18 cellular contexts compared by ENCODE assay signal in genomic region chr10:111175786-111176185, GRCh38.
"Had no signal": no experiment of that assay in that cellular context is flagged by ENCODE, and none has a peak within 500 bp of the region (broad histone marks: within the 10 kb centered on the region; RNA-seq: fewer than 3 reads in every experiment).

No MANE protein-coding gene starts in this region.

- DNase-seq: activated CD4-positive, CD25-positive, alpha-beta regulatory T cell treated with anti-CD3 and anti-CD28 coated beads, Interleukin-2, amount 50 U/mL, for 72 hours; activated gamma-delta T cell; adrenal gland; dermis blood vessel endothelial cell; effector memory CD4-positive, alpha-beta T cell; left colon; lower lobe of right lung; T-cell; T-helper 9 cell; uterus had no signal

- H3K27ac ChIP-seq: adrenal gland, cardiac muscle cell, hepatocyte, lower lobe of right lung, right atrium auricular region, skin epidermis, tibial nerve, uterus, VCaP had no signal

- ATAC-seq: activated naive CD4-positive, alpha-beta T cell treated with anti-CD3 and anti-CD28 coated beads, Interleukin-2, amount 50 U/mL, for 72 hours; left colon; lower lobe of right lung; T-cell had no signal

- H3K9me3 ChIP-seq: adrenal gland, lower lobe of right lung, uterus had no signal

- H3K27ac Mint-ChIP-seq: activated naive CD4-positive, alpha-beta T cell treated with anti-CD3 and anti-CD28 coated beads, Interleukin-2, amount 50 U/mL, for 72 hours; stimulated activated naive CD8-positive, alpha-beta T cell treated with anti-CD3 and anti-CD28 coated beads, Interleukin-15, Interleukin-2, amounts not matched to agents 100 ng/mL and 50 ng/mL, for 24 hours; T-cell had no signal

- H3K4me3 ChIP-seq: adrenal gland, cardiac muscle cell, hepatocyte, lower lobe of right lung, right atrium auricular region, skin epidermis, tibial nerve, uterus had no signal

- H3K9me3 Mint-ChIP-seq: activated naive CD4-positive, alpha-beta T cell treated with anti-CD3 and anti-CD28 coated beads, Interleukin-2, amount 50 U/mL, for 72 hours; stimulated activated naive CD8-positive, alpha-beta T cell treated with anti-CD3 and anti-CD28 coated beads, Interleukin-15, Interleukin-2, amounts not matched to agents 100 ng/mL and 50 ng/mL, for 24 hours had no signal

- H3K36me3 Mint-ChIP-seq: T-cell had no signal

- H3K4me3 Mint-ChIP-seq: stimulated activated naive CD8-positive, alpha-beta T cell treated with anti-CD3 and anti-CD28 coated beads, Interleukin-15, Interleukin-2, amounts not matched to agents 100 ng/mL and 50 ng/mL, for 24 hours; T-cell had no signal

- H3K36me3 ChIP-seq: adrenal gland, cardiac muscle cell, lower lobe of right lung, right atrium auricular region, tibial nerve, uterus had no signal

- H3K79me2 ChIP-seq: hepatocyte had no signal

- H2AFZ ChIP-seq: hepatocyte had no signal

- H3K27me3 ChIP-seq: adrenal gland, cardiac muscle cell, hepatocyte, right atrium auricular region, tibial nerve, uterus had no signal

- H3K4me1 ChIP-seq: adrenal gland, lower lobe of right lung, right atrium auricular region, tibial nerve, uterus had no signal

- H3K4me2 ChIP-seq: hepatocyte had no signal
